Comparison of ENCODE assay signal across 2 cellular contexts in the genomic region with DNA sequence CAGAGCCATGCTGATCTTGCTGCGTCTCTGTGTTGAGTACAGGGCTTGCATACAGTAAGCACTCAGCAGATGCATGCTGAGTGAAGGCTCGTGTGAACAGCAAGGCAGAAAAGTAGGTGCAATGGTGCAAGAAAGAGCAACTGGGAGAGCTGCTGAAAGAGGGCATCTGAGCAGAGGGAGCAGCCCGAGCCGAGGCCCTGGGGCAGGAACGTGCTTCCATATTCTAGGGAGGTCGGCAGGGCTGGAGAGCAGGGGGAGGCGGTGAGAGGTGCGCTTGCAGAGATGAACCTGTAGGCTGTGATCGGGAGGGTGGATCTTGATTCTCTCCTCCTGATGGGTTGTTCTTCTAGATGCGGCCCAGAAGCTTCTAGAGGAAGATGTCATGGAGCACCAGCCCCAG.
TF ChIP-seq lines count a peak whose summit lies in the region.

No MANE protein-coding gene starts in this region.

TF ChIP-seq in SK-N-SH, 30 proteins besides CTCF, POLR2A, EP300 and RAD21 (continued from another document):
- no peak for TF ChIP-seq NFIC (IDR thresholded peaks at IDR 0.05; ENCODE audit: borderline replicate concordance)
- TF ChIP-seq, protein P1, sequence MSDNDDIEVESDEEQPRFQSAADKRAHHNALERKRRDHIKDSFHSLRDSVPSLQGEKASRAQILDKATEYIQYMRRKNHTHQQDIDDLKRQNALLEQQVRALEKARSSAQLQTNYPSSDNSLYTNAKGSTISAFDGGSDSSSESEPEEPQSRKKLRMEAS (IDR thresholded peaks at IDR 0.05; ENCODE audit: low read depth) = no peak
- TF ChIP-seq JUND (IDR thresholded peaks at IDR 0.05) = no peak
- TF ChIP-seq, protein P2, sequence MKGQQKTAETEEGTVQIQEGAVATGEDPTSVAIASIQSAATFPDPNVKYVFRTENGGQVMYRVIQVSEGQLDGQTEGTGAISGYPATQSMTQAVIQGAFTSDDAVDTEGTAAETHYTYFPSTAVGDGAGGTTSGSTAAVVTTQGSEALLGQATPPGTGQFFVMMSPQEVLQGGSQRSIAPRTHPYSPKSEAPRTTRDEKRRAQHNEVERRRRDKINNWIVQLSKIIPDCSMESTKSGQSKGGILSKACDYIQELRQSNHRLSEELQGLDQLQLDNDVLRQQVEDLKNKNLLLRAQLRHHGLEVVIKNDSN (IDR thresholded peaks at IDR 0.05; ENCODE audit: borderline replicate concordance, low read depth) = no peak
- TF ChIP-seq EZH2phosphoT487 (IDR thresholded peaks at IDR 0.05; ENCODE audit: borderline replicate concordance, low read depth) = no peak
- TF ChIP-seq MEF2A (IDR thresholded peaks at IDR 0.05; ENCODE audit: borderline replicate concordance, low read depth) = no peak
- no peak for TF ChIP-seq GATA2 (CRISPR knock-in tag; IDR thresholded peaks at IDR 0.05)
- TF ChIP-seq YY1 (IDR thresholded peaks at IDR 0.05; ENCODE audit: low read depth) = no peak
- TF ChIP-seq NRF1 (IDR thresholded peaks at IDR 0.05; ENCODE audit: low read depth, low read length) = no peak
- TF ChIP-seq, protein P3, sequence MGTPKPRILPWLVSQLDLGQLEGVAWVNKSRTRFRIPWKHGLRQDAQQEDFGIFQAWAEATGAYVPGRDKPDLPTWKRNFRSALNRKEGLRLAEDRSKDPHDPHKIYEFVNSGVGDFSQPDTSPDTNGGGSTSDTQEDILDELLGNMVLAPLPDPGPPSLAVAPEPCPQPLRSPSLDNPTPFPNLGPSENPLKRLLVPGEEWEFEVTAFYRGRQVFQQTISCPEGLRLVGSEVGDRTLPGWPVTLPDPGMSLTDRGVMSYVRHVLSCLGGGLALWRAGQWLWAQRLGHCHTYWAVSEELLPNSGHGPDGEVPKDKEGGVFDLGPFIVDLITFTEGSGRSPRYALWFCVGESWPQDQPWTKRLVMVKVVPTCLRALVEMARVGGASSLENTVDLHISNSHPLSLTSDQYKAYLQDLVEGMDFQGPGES (IDR thresholded peaks at IDR 0.05; ENCODE audit: low read depth, low read length) = no peak
- no peak for TF ChIP-seq GABPA (IDR thresholded peaks at IDR 0.05; ENCODE audit: low read depth)
- TF ChIP-seq RFX5 (IDR thresholded peaks at IDR 0.05; ENCODE audit: low read length) = no peak
- no peak for TF ChIP-seq MXI1 (IDR thresholded peaks at IDR 0.05; ENCODE audit: low read depth, low read length)
- no peak for TF ChIP-seq SIN3A (IDR thresholded peaks at IDR 0.05; ENCODE audit: borderline replicate concordance, low read depth, low read length)
- TF ChIP-seq, protein P4, sequence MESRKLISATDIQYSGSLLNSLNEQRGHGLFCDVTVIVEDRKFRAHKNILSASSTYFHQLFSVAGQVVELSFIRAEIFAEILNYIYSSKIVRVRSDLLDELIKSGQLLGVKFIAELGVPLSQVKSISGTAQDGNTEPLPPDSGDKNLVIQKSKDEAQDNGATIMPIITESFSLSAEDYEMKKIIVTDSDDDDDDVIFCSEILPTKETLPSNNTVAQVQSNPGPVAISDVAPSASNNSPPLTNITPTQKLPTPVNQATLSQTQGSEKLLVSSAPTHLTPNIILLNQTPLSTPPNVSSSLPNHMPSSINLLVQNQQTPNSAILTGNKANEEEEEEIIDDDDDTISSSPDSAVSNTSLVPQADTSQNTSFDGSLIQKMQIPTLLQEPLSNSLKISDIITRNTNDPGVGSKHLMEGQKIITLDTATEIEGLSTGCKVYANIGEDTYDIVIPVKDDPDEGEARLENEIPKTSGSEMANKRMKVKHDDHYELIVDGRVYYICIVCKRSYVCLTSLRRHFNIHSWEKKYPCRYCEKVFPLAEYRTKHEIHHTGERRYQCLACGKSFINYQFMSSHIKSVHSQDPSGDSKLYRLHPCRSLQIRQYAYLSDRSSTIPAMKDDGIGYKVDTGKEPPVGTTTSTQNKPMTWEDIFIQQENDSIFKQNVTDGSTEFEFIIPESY (IDR thresholded peaks at IDR 0.05; ENCODE audit: borderline replicate concordance, low read depth) = no peak

TF ChIP-seq in SK-N-SH treated with all-trans-retinoic acid at 6 μM for 48 hours, 23 proteins besides CTCF, POLR2A, EP300 and RAD21 (continued from another document):
- TF ChIP-seq ZNF8 (CRISPR knock-in tag; IDR thresholded peaks at IDR 0.05) (no peak), ISL1 (CRISPR knock-in tag; IDR thresholded peaks at IDR 0.05) (no peak), TCF4 (CRISPR knock-in tag; IDR thresholded peaks at IDR 0.05; ENCODE audit: borderline replicate concordance) (no peak)
- TF ChIP-seq, protein P5, sequence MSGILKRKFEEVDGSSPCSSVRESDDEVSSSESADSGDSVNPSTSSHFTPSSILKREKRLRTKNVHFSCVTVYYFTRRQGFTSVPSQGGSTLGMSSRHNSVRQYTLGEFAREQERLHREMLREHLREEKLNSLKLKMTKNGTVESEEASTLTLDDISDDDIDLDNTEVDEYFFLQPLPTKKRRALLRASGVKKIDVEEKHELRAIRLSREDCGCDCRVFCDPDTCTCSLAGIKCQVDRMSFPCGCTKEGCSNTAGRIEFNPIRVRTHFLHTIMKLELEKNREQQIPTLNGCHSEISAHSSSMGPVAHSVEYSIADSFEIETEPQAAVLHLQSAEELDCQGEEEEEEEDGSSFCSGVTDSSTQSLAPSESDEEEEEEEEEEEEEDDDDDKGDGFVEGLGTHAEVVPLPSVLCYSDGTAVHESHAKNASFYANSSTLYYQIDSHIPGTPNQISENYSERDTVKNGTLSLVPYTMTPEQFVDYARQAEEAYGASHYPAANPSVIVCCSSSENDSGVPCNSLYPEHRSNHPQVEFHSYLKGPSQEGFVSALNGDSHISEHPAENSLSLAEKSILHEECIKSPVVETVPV (CRISPR knock-in tag; IDR thresholded peaks at IDR 0.05) = no peak
- TF ChIP-seq, protein P6, sequence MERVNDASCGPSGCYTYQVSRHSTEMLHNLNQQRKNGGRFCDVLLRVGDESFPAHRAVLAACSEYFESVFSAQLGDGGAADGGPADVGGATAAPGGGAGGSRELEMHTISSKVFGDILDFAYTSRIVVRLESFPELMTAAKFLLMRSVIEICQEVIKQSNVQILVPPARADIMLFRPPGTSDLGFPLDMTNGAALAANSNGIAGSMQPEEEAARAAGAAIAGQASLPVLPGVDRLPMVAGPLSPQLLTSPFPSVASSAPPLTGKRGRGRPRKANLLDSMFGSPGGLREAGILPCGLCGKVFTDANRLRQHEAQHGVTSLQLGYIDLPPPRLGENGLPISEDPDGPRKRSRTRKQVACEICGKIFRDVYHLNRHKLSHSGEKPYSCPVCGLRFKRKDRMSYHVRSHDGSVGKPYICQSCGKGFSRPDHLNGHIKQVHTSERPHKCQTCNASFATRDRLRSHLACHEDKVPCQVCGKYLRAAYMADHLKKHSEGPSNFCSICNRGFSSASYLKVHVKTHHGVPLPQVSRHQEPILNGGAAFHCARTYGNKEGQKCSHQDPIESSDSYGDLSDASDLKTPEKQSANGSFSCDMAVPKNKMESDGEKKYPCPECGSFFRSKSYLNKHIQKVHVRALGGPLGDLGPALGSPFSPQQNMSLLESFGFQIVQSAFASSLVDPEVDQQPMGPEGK (CRISPR knock-in tag; IDR thresholded peaks at IDR 0.05; ENCODE audit: borderline replicate concordance) = no peak
- TF ChIP-seq, protein P7, sequence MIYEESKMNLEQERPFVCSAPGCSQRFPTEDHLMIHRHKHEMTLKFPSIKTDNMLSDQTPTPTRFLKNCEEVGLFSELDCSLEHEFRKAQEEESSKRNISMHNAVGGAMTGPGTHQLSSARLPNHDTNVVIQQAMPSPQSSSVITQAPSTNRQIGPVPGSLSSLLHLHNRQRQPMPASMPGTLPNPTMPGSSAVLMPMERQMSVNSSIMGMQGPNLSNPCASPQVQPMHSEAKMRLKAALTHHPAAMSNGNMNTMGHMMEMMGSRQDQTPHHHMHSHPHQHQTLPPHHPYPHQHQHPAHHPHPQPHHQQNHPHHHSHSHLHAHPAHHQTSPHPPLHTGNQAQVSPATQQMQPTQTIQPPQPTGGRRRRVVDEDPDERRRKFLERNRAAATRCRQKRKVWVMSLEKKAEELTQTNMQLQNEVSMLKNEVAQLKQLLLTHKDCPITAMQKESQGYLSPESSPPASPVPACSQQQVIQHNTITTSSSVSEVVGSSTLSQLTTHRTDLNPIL (CRISPR knock-in tag; IDR thresholded peaks at IDR 0.05; ENCODE audit: low read depth) = no peak
